ENCODE assay signal across 8 cellular contexts in genomic region chr10:82811621-82812020, GRCh38.
DNase-seq lines count a peak whose midpoint lies in the region; ATAC-seq and TF ChIP-seq lines count a peak whose summit lies in the region.

No MANE protein-coding gene starts in this region.

- H3F3A ChIP-seq in DOHH2 (ENCODE audit: control insufficient read depth, insufficient read depth): no peaks in the 10 kb centered on the region

- H3K36me3 ChIP-seq in DOHH2 (ENCODE audit: control insufficient read depth, low read length) (no peaks in the 10 kb centered on the region), tibial nerve (no peaks in the 10 kb centered on the region)

- no peak for TF ChIP-seq EP300 in tibial nerve (IDR thresholded peaks at IDR 0.05)

- H3K79me2 ChIP-seq in DOHH2 (ENCODE audit: control insufficient read depth, low read length): no peaks in the 10 kb centered on the region

- peak; percentile 16 for DNase-seq in H4 (ENCODE audit: low spot score)
- peak; percentile 47 for DNase-seq in SKM-1 treated with dmso at 0.1 percent for 144 hours (lab: John Stamatoyannopoulos, UW; ENCODE audit: unreplicated experiment)
- DNase-seq in kidney tubule cell (ENCODE audit: low spot score): peak; percentile 34
- no peak for DNase-seq in GF-D8 (lab: John Stamatoyannopoulos, UW)
- no peak for DNase-seq in tibial nerve (ENCODE audit: low spot score in 2 of 2)
- no peak for DNase-seq in NCI-H226

- TF ChIP-seq POLR2A in GM18505 (IDR thresholded peaks at IDR 0.05; ENCODE audit: borderline replicate concordance, extremely low read depth, insufficient read depth, insufficient read length) (no peak), tibial nerve (IDR thresholded peaks at IDR 0.05) (no peak)

- no peaks in the 10 kb centered on the region for H3K27me3 ChIP-seq in DOHH2 (ENCODE audit: control insufficient read depth, low read length)
- H3K27me3 ChIP-seq in tibial nerve: no peaks in the 10 kb centered on the region

- H3K9me3 ChIP-seq in DOHH2 (ENCODE audit: control insufficient read depth, insufficient read depth, low read length) (no peaks in the 10 kb centered on the region), tibial nerve (no peaks in the 10 kb centered on the region)

- no peaks in the 10 kb centered on the region for H4K20me1 ChIP-seq in DOHH2 (ENCODE audit: control insufficient read depth, insufficient read depth, low read depth, low read length)

- 64 to 78% methylated on average over 1 of the region's 1 CpG for WGBS in tibial nerve, 2 donors

- no peak overlapping the region for H3K27ac ChIP-seq in DOHH2 (ENCODE audit: low read depth, low read length)
- H3K27ac ChIP-seq in tibial nerve: no peak overlapping the region

- H3K4me1 ChIP-seq in DOHH2 (ENCODE audit: control insufficient read depth, low read length) (no peaks in the 10 kb centered on the region), tibial nerve (no peaks in the 10 kb centered on the region)

- no peak overlapping the region for H3K4me2 ChIP-seq in DOHH2 (ENCODE audit: low read length)

- TF ChIP-seq CTCF in DOHH2 (IDR thresholded peaks at IDR 0.05; ENCODE audit: low read depth, low read length, poor library complexity, severe bottlenecking) (peak; percentile 56), tibial nerve (IDR thresholded peaks at IDR 0.05) (peak in 1 of 5 experiments; percentile 33)

- ATAC-seq in GM18505 (IDR thresholded peaks at IDR 0.05; ENCODE audit: unreplicated experiment): no peak

- H3K9me2 ChIP-seq in DOHH2 (replicated peaks; ENCODE audit: control insufficient read depth, low read length): no peaks in the 10 kb centered on the region

- H3K4me3 ChIP-seq in DOHH2 (ENCODE audit: low read length) (no peak overlapping the region), tibial nerve (no peak overlapping the region)

Comparison
In these comparisons a context has a peak if more than half of its experiments do, and no peak if none do; other contexts are left out.
1. DNase-seq: peak in H4 (single experiment), SKM-1 treated with dmso at 0.1 percent for 144 hours (single experiment) and kidney tubule cell (single experiment); none in GF-D8 (single experiment), tibial nerve (0 of 2) and NCI-H226 (single experiment).